8 cellular contexts compared by ENCODE assay signal in genomic region chr7:7595451-7595850, GRCh38. TPM values are rescaled to one million over a fixed set of nuclear protein-coding genes. Genes with fewer than 3 reads are reported as not detected.
DNase-seq lines count a peak whose midpoint lies in the region; ATAC-seq and TF ChIP-seq lines count a peak whose summit lies in the region.

No MANE protein-coding gene starts in this region.

- peak; percentile 58 for TF ChIP-seq CTCF in CD14-positive monocyte (IDR thresholded peaks at IDR 0.05)
- TF ChIP-seq CTCF in adrenal gland (IDR thresholded peaks at IDR 0.05) = peak; percentile 13 to 68 (median 52)
- TF ChIP-seq CTCF in right lobe of liver (IDR thresholded peaks at IDR 0.05) = peak; percentile 40 to 45 (median 42)
- TF ChIP-seq CTCF in coronary artery (IDR thresholded peaks at IDR 0.05) = no peak

- no peak overlapping the region for H3K27ac Mint-ChIP-seq in CD14-positive monocyte

- intact Hi-C loops in CD14-positive monocyte (cut with micrococcal nuclease) = loop anchor here in 1 of 2 donors (10.0 kb wide), 1 partner anchor 619 kb away; no protein-coding TSS in a partner anchor
- intact Hi-C loops in adrenal gland (cut with DNase I) = no loop called here
- intact Hi-C loops in right lobe of liver (cut with DNase I) = no loop called here

- no peak overlapping the region for H3K4me3 ChIP-seq in adrenal gland
- H3K4me3 ChIP-seq in right lobe of liver = no peak overlapping the region
- no peak overlapping the region for H3K4me3 ChIP-seq in coronary artery

- H3K27me3 ChIP-seq in adrenal gland (no peaks in the 10 kb centered on the region), right lobe of liver (no peaks in the 10 kb centered on the region)

- ATAC-seq in right lobe of liver (peak in 3 of 4 donors; percentile 32 to 62 (median 61)), GM19467 (IDR thresholded peaks at IDR 0.05; ENCODE audit: unreplicated experiment) (no peak), GM18517 (IDR thresholded peaks at IDR 0.05; ENCODE audit: unreplicated experiment) (no peak)

- peaks cover 0 to 7% (median under 1%) of the 10 kb centered on the region in 7 donors for H3K9me3 Mint-ChIP-seq in CD14-positive monocyte

- no peaks in the 10 kb centered on the region for H3K9me3 ChIP-seq in adrenal gland (replicated peaks in 1 of 3)
- H3K9me3 ChIP-seq in right lobe of liver = no peaks in the 10 kb centered on the region

- H3K27ac ChIP-seq in adrenal gland = no peak overlapping the region
- H3K27ac ChIP-seq in right lobe of liver = no peak overlapping the region
- H3K27ac ChIP-seq in coronary artery = no peak overlapping the region

- H3K4me1 Mint-ChIP-seq in CD14-positive monocyte = peaks cover 2% of the 10 kb centered on the region

- TF ChIP-seq POLR2A in adrenal gland (IDR thresholded peaks at IDR 0.05) (no peak), right lobe of liver (IDR thresholded peaks at IDR 0.05) (no peak)

- DNase-seq in CD14-positive monocyte (ENCODE audit: low spot score) (no peak), Kasumi-1 (lab: John Stamatoyannopoulos, UW) (peak; percentile 29 to 35), adrenal gland (no peak), right lobe of liver (no peak), coronary artery (ENCODE audit: low spot score) (no peak), putamen (ENCODE audit: low spot score) (no peak)

- H3K36me3 Mint-ChIP-seq in CD14-positive monocyte = peaks cover 57 to 76% of the 10 kb centered on the region in 2 donors

- H3K27me3 Mint-ChIP-seq in CD14-positive monocyte (ENCODE audit: low read depth in 3 of 3) = no peaks in the 10 kb centered on the region

- no peak overlapping the region for H3K4me3 Mint-ChIP-seq in CD14-positive monocyte

- H3K4me1 ChIP-seq in adrenal gland (replicated peaks in 1 of 2) (peaks cover 0 to 3% of the 10 kb centered on the region in 2 donors), right lobe of liver (no peaks in the 10 kb centered on the region)

- 68 to 89% (median 83%) methylated on average over 1 of the region's 1 CpG for WGBS in adrenal gland, 4 donors
- WGBS in right lobe of liver (ENCODE audit: insufficient coverage, low coverage, low lambda C conversion rate, missing lambda C conversion rate) = 80% methylated on average over 1 of the region's 1 CpG

- H3K36me3 ChIP-seq in adrenal gland (replicated peaks in 1 of 2) (peaks cover 0 to 14% of the 10 kb centered on the region in 2 donors), right lobe of liver (peaks cover 0 to 16% (median 6%) of the 10 kb centered on the region in 4 donors)

RNA-seq across cellular contexts. Expression of gene MIOS, which starts 28.8 kb away (rescaled TPM):
- 10 to 100 TPM; 20.2 to 32.6 TPM for polyA plus RNA-seq in CD14-positive monocyte
- total RNA-seq in adrenal gland = 10 to 100 TPM; 15.5 to 51.3 (median 24.7) TPM
- polyA plus RNA-seq in adrenal gland = 10 to 100 TPM in 2 of 3 donors, 1 to 10 TPM in 1; 8.7 to 28.0 (median 15.1) TPM
- total RNA-seq in right lobe of liver = 10 to 100 TPM; 14.1 to 21.3 (median 18.6) TPM

RNA-seq across cellular contexts. Expression of gene UMAD1, which starts 45.1 kb away (rescaled TPM):
- 10 to 100 TPM; 18.6 to 22.7 TPM for polyA plus RNA-seq in CD14-positive monocyte
- 10 to 100 TPM; 16.7 to 77.4 (median 24.4) TPM for total RNA-seq in adrenal gland
- 10 to 100 TPM in 1 of 3 donors, 1 to 10 TPM in 2; 7.4 to 33.3 (median 9.0) TPM for polyA plus RNA-seq in adrenal gland
- total RNA-seq in right lobe of liver = 10 to 100 TPM in 2 of 6 experiments, 1 to 10 TPM in 4; 7.6 to 15.3 (median 9.5) TPM

RNA-seq across cellular contexts. Expression of gene COL28A1, which starts 59.8 kb away (rescaled TPM):
- not detected for polyA plus RNA-seq in CD14-positive monocyte
- 1 to 10 TPM in 6 of 8 donors, under 1 TPM in 2; 0.66 to 6.2 (median 1.8) TPM for total RNA-seq in adrenal gland
- polyA plus RNA-seq in adrenal gland = 10 to 100 TPM in 1 of 3 donors, 1 to 10 TPM in 2; 3.6 to 16.0 (median 6.7) TPM
- under 1 TPM in 4 of 6 experiments, not detected in 2; 0.07 to 0.51 (median 0.34) TPM for total RNA-seq in right lobe of liver

Comparison
In these comparisons a context has a peak if more than half of its experiments do, and no peak if none do; other contexts are left out.
1. DNase-seq: peak in Kasumi-1 (2 of 2); none in CD14-positive monocyte (single experiment), adrenal gland (0 of 7), right lobe of liver (0 of 3), coronary artery (single experiment) and putamen (single experiment).
2. ATAC-seq: peak in right lobe of liver (3 of 4); none in GM19467 (single experiment) and GM18517 (single experiment).